Comparison of ENCODE assay signal across 8 cellular contexts in the genomic region with DNA sequence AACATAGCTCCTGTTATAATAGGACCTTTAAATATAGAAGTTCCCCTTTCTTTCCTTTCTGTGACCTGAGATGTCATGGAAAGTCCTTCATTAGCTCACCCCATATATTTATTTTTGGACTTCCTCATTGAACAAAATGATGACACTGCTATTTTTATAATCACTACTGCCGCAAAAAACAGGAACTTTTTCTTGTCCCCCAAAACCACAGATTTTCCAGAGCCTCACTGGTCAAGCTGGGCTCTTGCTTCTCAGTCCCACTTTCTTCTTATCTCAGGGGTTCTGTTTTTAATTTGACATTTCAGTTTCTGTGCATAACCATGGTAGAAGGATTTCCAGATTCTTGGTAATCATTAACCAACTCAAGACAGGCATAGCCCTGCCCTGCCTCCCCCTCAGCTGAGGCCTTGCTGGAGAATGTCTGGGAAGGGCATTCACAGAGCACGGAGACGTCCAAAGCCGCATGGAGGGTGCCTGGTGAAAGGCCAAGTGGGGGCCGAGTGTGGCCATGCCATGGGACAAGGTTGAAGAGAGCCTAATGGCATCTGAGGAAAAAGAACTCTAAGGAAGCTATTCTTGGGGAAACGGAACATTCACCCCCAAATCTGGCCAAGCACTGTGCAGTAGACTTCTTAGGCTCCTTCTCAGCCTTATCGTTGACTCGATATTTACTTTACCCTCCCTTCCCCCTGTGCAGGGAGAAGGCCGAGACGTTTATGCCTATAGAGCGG.
DNase-seq lines count a peak whose midpoint lies in the region; ATAC-seq and TF ChIP-seq lines count a peak whose summit lies in the region.

No MANE protein-coding gene starts in this region.

- TF ChIP-seq EP300 in tibial nerve (IDR thresholded peaks at IDR 0.05): peak in 1 of 2 donors; percentile 43

- H3K27me3 Mint-ChIP-seq in activated T-helper 1 cell treated with anti-CD3 and anti-CD28 coated beads, Interleukin-12 subunit alpha, Interleukin-12 subunit beta, Interleukin-2, Interleukin-4 antibody, amounts not matched to agents 30 ng/mL and 10 ng/mL and 1 ng/mL, durations not matched to agents 14 hours and 24 hours and 36 hours (ENCODE audit: insufficient read depth): no peaks in the 10 kb centered on the region
- H3K27me3 Mint-ChIP-seq in immature natural killer cell (ENCODE audit: low read depth in 3 of 3): peaks cover 0 to 6% (median 1%) of the 10 kb centered on the region in 3 donors
- H3K27me3 Mint-ChIP-seq in CD4-positive, alpha-beta T cell: peaks cover 14% of the 10 kb centered on the region

- no peaks in the 10 kb centered on the region for H3K9me3 Mint-ChIP-seq in activated T-helper 1 cell treated with anti-CD3 and anti-CD28 coated beads, Interleukin-12 subunit alpha, Interleukin-12 subunit beta, Interleukin-2, Interleukin-4 antibody, amounts not matched to agents 30 ng/mL and 10 ng/mL and 1 ng/mL, durations not matched to agents 14 hours and 24 hours and 36 hours
- H3K9me3 Mint-ChIP-seq in immature natural killer cell: peaks cover 0 to 5% (median 0%) of the 10 kb centered on the region in 6 donors
- H3K9me3 Mint-ChIP-seq in CD4-positive, alpha-beta T cell: no peaks in the 10 kb centered on the region

- no peaks in the 10 kb centered on the region for H3K36me3 Mint-ChIP-seq in activated T-helper 1 cell treated with anti-CD3 and anti-CD28 coated beads, Interleukin-12 subunit alpha, Interleukin-12 subunit beta, Interleukin-2, Interleukin-4 antibody, amounts not matched to agents 30 ng/mL and 10 ng/mL and 1 ng/mL, durations not matched to agents 14 hours and 24 hours and 36 hours (ENCODE audit: low read depth)
- H3K36me3 Mint-ChIP-seq in immature natural killer cell: no peaks in the 10 kb centered on the region
- H3K36me3 Mint-ChIP-seq in CD4-positive, alpha-beta T cell (ENCODE audit: low read depth): no peaks in the 10 kb centered on the region

- H3K4me3 ChIP-seq in tibial nerve: no peak overlapping the region

- no peaks in the 10 kb centered on the region for H3K4me1 ChIP-seq in tibial nerve

- POLR2A ChIA-PET in CD4-positive, alpha-beta T cell (lab: Charles Lee): no interaction called here

- TF ChIP-seq POLR2A in GM18505 (IDR thresholded peaks at IDR 0.05; ENCODE audit: borderline replicate concordance, extremely low read depth, insufficient read depth, insufficient read length) (no peak), tibial nerve (IDR thresholded peaks at IDR 0.05) (no peak)

- H3K36me3 ChIP-seq in tibial nerve: no peaks in the 10 kb centered on the region

- no peak overlapping the region for H3K27ac Mint-ChIP-seq in activated T-helper 1 cell treated with anti-CD3 and anti-CD28 coated beads, Interleukin-12 subunit alpha, Interleukin-12 subunit beta, Interleukin-2, Interleukin-4 antibody, amounts not matched to agents 30 ng/mL and 10 ng/mL and 1 ng/mL, durations not matched to agents 14 hours and 24 hours and 36 hours
- no peak overlapping the region for H3K27ac Mint-ChIP-seq in immature natural killer cell
- H3K27ac Mint-ChIP-seq in CD4-positive, alpha-beta T cell: no peak overlapping the region

- H3K27me3 ChIP-seq in tibial nerve: no peaks in the 10 kb centered on the region
- no peaks in the 10 kb centered on the region for H3K27me3 ChIP-seq in CD4-positive, alpha-beta T cell (ENCODE audit: control insufficient read depth, insufficient read depth, low read length)

- DNase-seq in NAMALWA (ENCODE audit: low spot score) (peak; percentile 46), medulla oblongata (ENCODE audit: extremely low spot score) (peak; percentile 81), tibial nerve (ENCODE audit: low spot score in 2 of 2) (no peak), immature natural killer cell (no peak)
- no peak for DNase-seq in activated T-helper 1 cell treated with anti-CD3 and anti-CD28 coated beads, Interleukin-12 subunit alpha, Interleukin-12 subunit beta, Interleukin-2, Interleukin-4 antibody, amounts not matched to agents 30 ng/mL and 10 ng/mL and 1 ng/mL, durations not matched to agents 14 hours and 24 hours and 36 hours (ENCODE audit: low spot score)
- DNase-seq in CD4-positive, alpha-beta T cell: no peak

- 76 to 81% methylated on average over 11 of the region's 11 CpGs for WGBS in tibial nerve, 2 donors

- no peak overlapping the region for H3K4me3 Mint-ChIP-seq in activated T-helper 1 cell treated with anti-CD3 and anti-CD28 coated beads, Interleukin-12 subunit alpha, Interleukin-12 subunit beta, Interleukin-2, Interleukin-4 antibody, amounts not matched to agents 30 ng/mL and 10 ng/mL and 1 ng/mL, durations not matched to agents 14 hours and 24 hours and 36 hours
- no peak overlapping the region for H3K4me3 Mint-ChIP-seq in immature natural killer cell
- no peak overlapping the region for H3K4me3 Mint-ChIP-seq in CD4-positive, alpha-beta T cell

- TF ChIP-seq CTCF in tibial nerve (IDR thresholded peaks at IDR 0.05): no peak
- no peak for TF ChIP-seq CTCF in CD4-positive, alpha-beta T cell (IDR thresholded peaks at IDR 0.05)

- CTCF ChIA-PET in CD4-positive, alpha-beta T cell (lab: Charles Lee): no interaction called here

- no peaks in the 10 kb centered on the region for H3K9me3 ChIP-seq in tibial nerve
- H3K9me3 ChIP-seq in CD4-positive, alpha-beta T cell (ENCODE audit: control insufficient read depth, low read length): no peaks in the 10 kb centered on the region

- intact Hi-C loops in activated T-helper 1 cell treated with anti-CD3 and anti-CD28 coated beads, Interleukin-12 subunit alpha, Interleukin-12 subunit beta, Interleukin-2, Interleukin-4 antibody, amounts not matched to agents 30 ng/mL and 10 ng/mL and 1 ng/mL, durations not matched to agents 14 hours and 24 hours and 36 hours (cut with micrococcal nuclease): no loop called here
- intact Hi-C loops in CD4-positive, alpha-beta T cell (cut with DNase I, micrococcal nuclease): no loop called here

- ATAC-seq in GM18505 (IDR thresholded peaks at IDR 0.05; ENCODE audit: unreplicated experiment) (peak; percentile 59), HG02678 (IDR thresholded peaks at IDR 0.05; ENCODE audit: unreplicated experiment) (peak; percentile 72)
- no peak for ATAC-seq in CD4-positive, alpha-beta T cell (ENCODE audit: poor library complexity)

- H3K4me1 Mint-ChIP-seq in activated T-helper 1 cell treated with anti-CD3 and anti-CD28 coated beads, Interleukin-12 subunit alpha, Interleukin-12 subunit beta, Interleukin-2, Interleukin-4 antibody, amounts not matched to agents 30 ng/mL and 10 ng/mL and 1 ng/mL, durations not matched to agents 14 hours and 24 hours and 36 hours (ENCODE audit: low read depth): no peaks in the 10 kb centered on the region
- no peaks in the 10 kb centered on the region for H3K4me1 Mint-ChIP-seq in immature natural killer cell
- H3K4me1 Mint-ChIP-seq in CD4-positive, alpha-beta T cell (ENCODE audit: low read depth): no peaks in the 10 kb centered on the region

- H3K27ac ChIP-seq in tibial nerve: no peak overlapping the region
- no peak overlapping the region for H3K27ac ChIP-seq in CD4-positive, alpha-beta T cell (ENCODE audit: low read depth, low read length)

Comparison
In these comparisons a context has a peak if more than half of its experiments do, and no peak if none do; other contexts are left out.
1. DNase-seq: peak in NAMALWA (single experiment) and medulla oblongata (single experiment); none in activated T-helper 1 cell treated with anti-CD3 and anti-CD28 coated beads, Interleukin-12 subunit alpha, Interleukin-12 subunit beta, Interleukin-2, Interleukin-4 antibody, amounts not matched to agents 30 ng/mL and 10 ng/mL and 1 ng/mL, durations not matched to agents 14 hours and 24 hours and 36 hours (single experiment), tibial nerve (0 of 2), immature natural killer cell (0 of 3) and CD4-positive, alpha-beta T cell (0 of 10).